8 cellular contexts compared by ENCODE assay signal in genomic region chr5:142109356-142110045, GRCh38. TPM values are rescaled to one million over a fixed set of nuclear protein-coding genes. Genes with fewer than 3 reads are reported as not detected.
DNase-seq lines count a peak whose midpoint lies in the region; ATAC-seq and TF ChIP-seq lines count a peak whose summit lies in the region.

No MANE protein-coding gene starts in this region.

- peaks cover 30% of the 10 kb centered on the region for H3K4me1 ChIP-seq in body of pancreas

- H3K9me3 ChIP-seq in body of pancreas, result no peaks in the 10 kb centered on the region

- no peak for TF ChIP-seq POLR2A in body of pancreas (IDR thresholded peaks at IDR 0.05)

- intact Hi-C loops in activated naive CD4-positive, alpha-beta T cell treated with anti-CD3 and anti-CD28 coated beads for 36 hours (cut with micrococcal nuclease), result loop anchor here (1.0 to 5.0 kb wide), 7 partner anchors 9 to 693 kb away; no protein-coding TSS in a partner anchor
- intact Hi-C loops in body of pancreas (cut with DNase I), result no loop called here

- peak overlapping the region; percentile 47 to 65 for H3K4me3 ChIP-seq in body of pancreas

- no peak for TF ChIP-seq CTCF in body of pancreas (IDR thresholded peaks at IDR 0.05)

- no peaks in the 10 kb centered on the region for H3K27me3 ChIP-seq in body of pancreas

- peaks cover 74% of the 10 kb centered on the region for H3K4me1 Mint-ChIP-seq in activated naive CD4-positive, alpha-beta T cell treated with anti-CD3 and anti-CD28 coated beads for 36 hours (ENCODE audit: low read depth)
- H3K4me1 Mint-ChIP-seq in stimulated activated effector memory CD8-positive, alpha-beta T cell treated with anti-CD3 and anti-CD28 coated beads, Interleukin-12 subunit alpha, Interleukin-12 subunit beta, amount 100 ng/mL, for 72 hours, result peaks cover 52% of the 10 kb centered on the region

- H3K4me3 Mint-ChIP-seq in activated naive CD4-positive, alpha-beta T cell treated with anti-CD3 and anti-CD28 coated beads for 36 hours, result peak overlapping the region; percentile 87
- H3K4me3 Mint-ChIP-seq in stimulated activated effector memory CD8-positive, alpha-beta T cell treated with anti-CD3 and anti-CD28 coated beads, Interleukin-12 subunit alpha, Interleukin-12 subunit beta, amount 100 ng/mL, for 72 hours, result peak overlapping the region; percentile 94

- H3K36me3 Mint-ChIP-seq in activated naive CD4-positive, alpha-beta T cell treated with anti-CD3 and anti-CD28 coated beads for 36 hours (ENCODE audit: low read depth), result peaks cover 41% of the 10 kb centered on the region
- H3K36me3 Mint-ChIP-seq in stimulated activated effector memory CD8-positive, alpha-beta T cell treated with anti-CD3 and anti-CD28 coated beads, Interleukin-12 subunit alpha, Interleukin-12 subunit beta, amount 100 ng/mL, for 72 hours, result peaks cover 47% of the 10 kb centered on the region

- H3K36me3 ChIP-seq in body of pancreas (replicated peaks in 1 of 2; ENCODE audit: insufficient read depth in 1 of 2, low read depth in 2 of 2), result no peaks in the 10 kb centered on the region

- 0 to 1% methylated on average over 18 of the region's 18 CpGs for WGBS in body of pancreas, 2 donors

- DNase-seq in activated naive CD4-positive, alpha-beta T cell treated with anti-CD3 and anti-CD28 coated beads for 36 hours, result peak; percentile 65
- DNase-seq in activated naive CD4-positive, alpha-beta T cell treated with Interleukin-2 at 50 U/mL for 16 hours, result no peak
- peak; percentile 57 for DNase-seq in NCI-H69 (lab: John Stamatoyannopoulos, UW)
- peak in 3 of 4 donors; percentile 10 to 28 (median 14) for DNase-seq in body of pancreas
- peak; percentile 10 for DNase-seq in iPS-NIHi11 (ENCODE audit: low spot score)
- DNase-seq in stimulated activated effector memory CD8-positive, alpha-beta T cell treated with anti-CD3 and anti-CD28 coated beads, Interleukin-12 subunit alpha, Interleukin-12 subunit beta, amount 100 ng/mL, for 72 hours (ENCODE audit: low spot score in 2 of 2), result no peak
- DNase-seq in GM19240 (ENCODE audit: insufficient read length, low spot score), result no peak

- CTCF ChIA-PET in activated naive CD4-positive, alpha-beta T cell treated with anti-CD3 and anti-CD28 coated beads for 36 hours (lab: Charles Lee), result interaction anchor here (0.7 to 7.7 kb wide), 14 partner anchors 11 to 140 kb away, joined by 3 to 121 read pairs (median 6); partner anchors contain the start of genes GNPDA1 and RNF14

- H3K9me3 Mint-ChIP-seq in activated naive CD4-positive, alpha-beta T cell treated with anti-CD3 and anti-CD28 coated beads for 36 hours, result peaks cover 2% of the 10 kb centered on the region
- H3K9me3 Mint-ChIP-seq in stimulated activated effector memory CD8-positive, alpha-beta T cell treated with anti-CD3 and anti-CD28 coated beads, Interleukin-12 subunit alpha, Interleukin-12 subunit beta, amount 100 ng/mL, for 72 hours, result no peaks in the 10 kb centered on the region

- H3K27ac Mint-ChIP-seq in activated naive CD4-positive, alpha-beta T cell treated with anti-CD3 and anti-CD28 coated beads for 36 hours, result peak overlapping the region; percentile 95
- H3K27ac Mint-ChIP-seq in stimulated activated effector memory CD8-positive, alpha-beta T cell treated with anti-CD3 and anti-CD28 coated beads, Interleukin-12 subunit alpha, Interleukin-12 subunit beta, amount 100 ng/mL, for 72 hours, result peak overlapping the region; percentile 95

- H3K27ac ChIP-seq in body of pancreas, result peak overlapping the region; percentile 97 to 100 (median 98)

- no peaks in the 10 kb centered on the region for H3K27me3 Mint-ChIP-seq in activated naive CD4-positive, alpha-beta T cell treated with anti-CD3 and anti-CD28 coated beads for 36 hours (ENCODE audit: low read depth)

- no peak for ATAC-seq in body of pancreas
- ATAC-seq in stimulated activated effector memory CD8-positive, alpha-beta T cell treated with anti-CD3 and anti-CD28 coated beads, Interleukin-12 subunit alpha, Interleukin-12 subunit beta, amount 100 ng/mL, for 72 hours, result peak; percentile 19
- ATAC-seq in HG03442 (IDR thresholded peaks at IDR 0.05; ENCODE audit: unreplicated experiment), result no peak

RNA-seq across cellular contexts. Expression of gene NDFIP1, which starts 0.9 kb away (rescaled TPM):
- 100 to 1,000 TPM; 103 to 104 TPM for total RNA-seq in activated naive CD4-positive, alpha-beta T cell treated with anti-CD3 and anti-CD28 coated beads for 36 hours
- 10 to 100 TPM; 39.7 to 58.3 TPM for total RNA-seq in body of pancreas

Comparison
In these comparisons a context has a peak if more than half of its experiments do, and no peak if none do; other contexts are left out.
1. DNase-seq: peak in activated naive CD4-positive, alpha-beta T cell treated with anti-CD3 and anti-CD28 coated beads for 36 hours (single experiment), NCI-H69 (single experiment), body of pancreas (3 of 4) and iPS-NIHi11 (single experiment); none in activated naive CD4-positive, alpha-beta T cell treated with Interleukin-2 at 50 U/mL for 16 hours (single experiment), stimulated activated effector memory CD8-positive, alpha-beta T cell treated with anti-CD3 and anti-CD28 coated beads, Interleukin-12 subunit alpha, Interleukin-12 subunit beta, amount 100 ng/mL, for 72 hours (0 of 2) and GM19240 (single experiment).